ENCODE assay signal across 19 cellular contexts in the genomic region with DNA sequence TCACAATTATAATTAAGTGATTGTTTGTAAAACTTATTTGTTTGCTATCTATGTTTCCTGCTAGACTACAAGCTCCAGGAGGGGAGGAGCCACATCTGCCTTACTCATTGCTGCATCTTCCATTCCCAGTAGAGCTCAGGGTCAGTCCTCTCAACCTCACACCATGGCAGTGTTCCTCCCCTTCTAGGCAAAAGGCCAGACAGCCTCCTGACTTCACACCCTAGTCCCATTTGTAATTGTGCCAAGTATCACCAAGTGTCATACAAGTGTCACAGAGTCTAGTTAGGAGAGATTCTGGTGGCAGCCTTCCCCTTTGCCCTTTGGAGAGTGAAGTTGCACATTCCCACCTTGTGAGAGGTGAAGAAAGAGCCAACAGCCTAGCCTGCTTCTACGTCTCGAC.
DNase-seq lines count a peak whose midpoint lies in the region; ATAC-seq and TF ChIP-seq lines count a peak whose summit lies in the region.
"Had no signal": no experiment of that assay in that cellular context is flagged by ENCODE, and none has a peak within 500 bp of the region (broad histone marks: within the 10 kb centered on the region; RNA-seq: fewer than 3 reads in every experiment).

No MANE protein-coding gene starts in this region.

- POLR2A ChIA-PET in RWPE1 (lab: Yijun Ruan, JAX; ENCODE audit: low non-redundant PET) = no interaction called here

- H3K4me3 ChIP-seq in heart right ventricle (no peak overlapping the region), mucosa of descending colon (no peak overlapping the region)
- H3K4me3 ChIP-seq: SJSA1 had no signal

- H3K9me3 ChIP-seq in heart right ventricle (peaks cover 0 to 5% (median 0%) of the 10 kb centered on the region in 11 donors), mucosa of descending colon (no peaks in the 10 kb centered on the region)
- H3K9me3 ChIP-seq: BE2C, Caco-2, SJSA1 had no signal

- ATAC-seq in Right ventricle myocardium superior (ENCODE audit: poor library complexity) = peak; percentile 73
- ATAC-seq in heart right ventricle = peak; percentile 42 to 83 (median 62)
- peak; percentile 63 for ATAC-seq in mucosa of descending colon

- H3K27me3 ChIP-seq in heart right ventricle = no peaks in the 10 kb centered on the region
- H3K27me3 ChIP-seq: BE2C had no signal

- intact Hi-C loops in Right ventricle myocardium superior (cut with DNase I) = no loop called here
- intact Hi-C loops in cardiac septum (cut with DNase I) = no loop called here
- intact Hi-C loops in heart right ventricle (cut with DNase I) = no loop called here
- intact Hi-C loops in mucosa of descending colon (cut with DNase I, micrococcal nuclease) = no loop called here

- WGBS in heart right ventricle, 2 donors = 65 to 79% methylated on average over 2 of the region's 2 CpGs

- TF ChIP-seq CTCF in heart right ventricle (IDR thresholded peaks at IDR 0.05) = no peak
- no peak for TF ChIP-seq CTCF in mucosa of descending colon (IDR thresholded peaks at IDR 0.05)
- no peak for TF ChIP-seq CTCF in RWPE1 (conservative IDR thresholded peaks at IDR 0.05; ENCODE audit: low read depth)

- no peaks in the 10 kb centered on the region for H3K36me3 ChIP-seq in heart right ventricle
- H3K36me3 ChIP-seq in mucosa of descending colon (ENCODE audit: low read depth) = no peaks in the 10 kb centered on the region
- H3K36me3 ChIP-seq: BE2C, SJSA1 had no signal

- H3K27ac ChIP-seq in heart right ventricle (no peak overlapping the region), RWPE1 (no peak overlapping the region)
- H3K27ac ChIP-seq: SJSA1 had no signal

- CTCF ChIA-PET in RWPE1 (lab: Yijun Ruan, JAX) = no interaction called here

- H3K4me1 ChIP-seq in heart right ventricle = peaks cover 4 to 30% (median 16%) of the 10 kb centered on the region in 9 donors
- H3K4me1 ChIP-seq in mucosa of descending colon (ENCODE audit: low read depth) = no peaks in the 10 kb centered on the region
- H3K4me1 ChIP-seq: BE2C, Caco-2, SJSA1 had no signal

- DNase-seq in Right ventricle myocardium superior = no peak
- no peak for DNase-seq in cardiac septum (ENCODE audit: low spot score)
- DNase-seq in heart right ventricle = peak in 1 of 2 donors; percentile 30
- peak in 1 of 3 donors; percentile 10 for DNase-seq in mucosa of descending colon
- no peak for DNase-seq in RWPE1 (ENCODE audit: low spot score)
- DNase-seq in COLO668 (lab: John Stamatoyannopoulos, UW; ENCODE audit: unreplicated experiment) = no peak
- no peak for DNase-seq in DMS 273 treated with DMSO at 0.1 percent for 48 hours (lab: John Stamatoyannopoulos, UW)
- DNase-seq: BE2C; Caco-2; CD4-positive, alpha-beta T cell; GDM1; GOT3; HCEC 1CT; KBM-7; NCI-H1694; NCI-H2107; NK-92 treated with Interleukin-12 subunit alpha and Interleukin-12 subunit beta, amount 100 ng/mL, for 24 hours; T-helper 1 cell had no signal
